In the genomic region with DNA sequence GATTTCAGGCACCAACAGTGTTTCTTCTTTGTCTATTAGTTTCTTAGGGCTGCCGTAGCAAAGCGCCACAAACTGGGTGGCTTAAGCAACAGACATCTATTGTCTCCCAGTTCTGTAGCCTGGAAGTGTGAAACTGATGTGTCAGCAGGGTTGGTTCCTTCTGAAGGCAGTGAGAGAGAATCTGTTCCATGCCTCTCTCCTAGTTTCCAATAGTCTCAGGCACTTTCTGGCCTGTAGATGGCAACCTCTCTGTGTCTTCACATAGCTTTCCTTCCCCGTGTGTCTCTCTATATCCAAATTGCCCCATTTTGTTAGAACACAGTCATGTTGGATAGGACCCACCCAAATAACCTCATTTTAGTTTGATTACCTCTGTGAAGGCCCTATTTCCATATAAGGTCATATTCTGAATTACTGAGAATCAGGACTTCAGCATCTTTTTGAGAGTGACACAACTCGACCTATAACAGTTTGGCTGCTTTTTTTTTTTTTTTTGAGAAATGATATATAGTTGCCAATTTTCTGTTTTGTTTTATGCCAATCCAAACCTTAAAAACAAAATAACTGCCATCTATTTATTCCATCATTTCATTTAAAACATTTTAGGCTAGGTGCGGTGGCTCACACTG, we compare ENCODE assay signal across 8 cellular contexts.
A peak's percentile ranks its signal among the peaks of the same experiment; 100 is the strongest.
DNase-seq lines count a peak whose midpoint lies in the region; ATAC-seq, FAIRE-seq and TF ChIP-seq lines count a peak whose summit lies in the region.

No MANE protein-coding gene starts in this region.

- CTCF ChIA-PET in activated naive CD4-positive, alpha-beta T cell treated with anti-CD3 and anti-CD28 coated beads for 36 hours (lab: Charles Lee) = interaction anchor here (0.6 to 0.7 kb wide), 2 partner anchors 85 to 459 kb away, joined by 4 read pairs; no protein-coding TSS in a partner anchor

- H3K27ac Mint-ChIP-seq in activated naive CD4-positive, alpha-beta T cell treated with anti-CD3 and anti-CD28 coated beads for 36 hours = no peak overlapping the region
- no peak overlapping the region for H3K27ac Mint-ChIP-seq in progenitor cell of endocrine pancreas

- H3K27me3 Mint-ChIP-seq in activated naive CD4-positive, alpha-beta T cell treated with anti-CD3 and anti-CD28 coated beads for 36 hours (ENCODE audit: low read depth) = peaks cover 8% of the 10 kb centered on the region
- H3K27me3 Mint-ChIP-seq in progenitor cell of endocrine pancreas = no peaks in the 10 kb centered on the region

- H3K4me1 Mint-ChIP-seq in activated naive CD4-positive, alpha-beta T cell treated with anti-CD3 and anti-CD28 coated beads for 36 hours (ENCODE audit: low read depth) = no peaks in the 10 kb centered on the region
- no peaks in the 10 kb centered on the region for H3K4me1 Mint-ChIP-seq in progenitor cell of endocrine pancreas (ENCODE audit: low read depth)

- DNase-seq in activated naive CD4-positive, alpha-beta T cell treated with anti-CD3 and anti-CD28 coated beads for 36 hours = peak; percentile 20
- DNase-seq in activated naive CD4-positive, alpha-beta T cell treated with Interleukin-2 at 50 U/mL for 16 hours = no peak
- DNase-seq in RCC 7860 (ENCODE audit: low spot score) (peak; percentile 13), fibroblast of the aortic adventitia (ENCODE audit: low read depth) (peak; percentile 54), progenitor cell of endocrine pancreas (ENCODE audit: low spot score, unreplicated experiment) (no peak), HTR-8/SVneo (ENCODE audit: insufficient read length, low spot score) (no peak)

- no peak overlapping the region for H3K4me3 ChIP-seq in fibroblast of the aortic adventitia (ENCODE audit: low read depth, low read length)

- intact Hi-C loops in activated naive CD4-positive, alpha-beta T cell treated with anti-CD3 and anti-CD28 coated beads for 36 hours (cut with micrococcal nuclease) = no loop called here

- ATAC-seq in HG03354 (IDR thresholded peaks at IDR 0.05; ENCODE audit: poor library complexity, severe bottlenecking, unreplicated experiment) (peak; percentile 55), HG03039 (IDR thresholded peaks at IDR 0.05; ENCODE audit: unreplicated experiment) (no peak)

- H3K4me3 Mint-ChIP-seq in activated naive CD4-positive, alpha-beta T cell treated with anti-CD3 and anti-CD28 coated beads for 36 hours = no peak overlapping the region
- H3K4me3 Mint-ChIP-seq in progenitor cell of endocrine pancreas (ENCODE audit: low read depth) = no peak overlapping the region

- no peak for FAIRE-seq in RCC 7860 (lab: Jason Lieb, UNC)
- FAIRE-seq in HTR-8/SVneo (lab: Jason Lieb, UNC) = no peak

- TF ChIP-seq CTCF in fibroblast of the aortic adventitia (IDR thresholded peaks at IDR 0.05; ENCODE audit: insufficient read depth, low read length) (peak; percentile 68), progenitor cell of endocrine pancreas (IDR thresholded peaks at IDR 0.05; ENCODE audit: unreplicated experiment) (peak; percentile 48)

- H3K36me3 Mint-ChIP-seq in activated naive CD4-positive, alpha-beta T cell treated with anti-CD3 and anti-CD28 coated beads for 36 hours (ENCODE audit: low read depth) = no peaks in the 10 kb centered on the region
- no peaks in the 10 kb centered on the region for H3K36me3 Mint-ChIP-seq in progenitor cell of endocrine pancreas (ENCODE audit: insufficient read depth)

- no peaks in the 10 kb centered on the region for H3K9me3 Mint-ChIP-seq in activated naive CD4-positive, alpha-beta T cell treated with anti-CD3 and anti-CD28 coated beads for 36 hours
- peaks cover 6% of the 10 kb centered on the region for H3K9me3 Mint-ChIP-seq in progenitor cell of endocrine pancreas (ENCODE audit: low read depth)

Comparison
In these comparisons a context has a peak if more than half of its experiments do, and no peak if none do; other contexts are left out.
1. DNase-seq: peak in activated naive CD4-positive, alpha-beta T cell treated with anti-CD3 and anti-CD28 coated beads for 36 hours (single experiment), RCC 7860 (single experiment) and fibroblast of the aortic adventitia (single experiment); none in activated naive CD4-positive, alpha-beta T cell treated with Interleukin-2 at 50 U/mL for 16 hours (single experiment), progenitor cell of endocrine pancreas (single experiment) and HTR-8/SVneo (single experiment).